In genomic region chr19:3819989-3820388, GRCh38 we compare ENCODE assay signal across 1 cellular context.
A peak's percentile ranks its signal among the peaks of the same experiment; 100 is the strongest.
TF ChIP-seq lines count a peak whose summit lies in the region.

No MANE protein-coding gene starts in this region.

TF ChIP-seq in K562, 482 proteins besides CTCF, POLR2A, EP300 and RAD21:
- TF ChIP-seq ZBTB33 (CRISPR knock-in tag; IDR thresholded peaks at IDR 0.05) (0 out of 2 replicates have a peak, but pooled peaks have one; percentile 42), SP2 (IDR thresholded peaks at IDR 0.05; ENCODE audit: extremely low read depth, low read depth, low read length, poor library complexity, severe bottlenecking) (no peak)
